In the genomic region with DNA sequence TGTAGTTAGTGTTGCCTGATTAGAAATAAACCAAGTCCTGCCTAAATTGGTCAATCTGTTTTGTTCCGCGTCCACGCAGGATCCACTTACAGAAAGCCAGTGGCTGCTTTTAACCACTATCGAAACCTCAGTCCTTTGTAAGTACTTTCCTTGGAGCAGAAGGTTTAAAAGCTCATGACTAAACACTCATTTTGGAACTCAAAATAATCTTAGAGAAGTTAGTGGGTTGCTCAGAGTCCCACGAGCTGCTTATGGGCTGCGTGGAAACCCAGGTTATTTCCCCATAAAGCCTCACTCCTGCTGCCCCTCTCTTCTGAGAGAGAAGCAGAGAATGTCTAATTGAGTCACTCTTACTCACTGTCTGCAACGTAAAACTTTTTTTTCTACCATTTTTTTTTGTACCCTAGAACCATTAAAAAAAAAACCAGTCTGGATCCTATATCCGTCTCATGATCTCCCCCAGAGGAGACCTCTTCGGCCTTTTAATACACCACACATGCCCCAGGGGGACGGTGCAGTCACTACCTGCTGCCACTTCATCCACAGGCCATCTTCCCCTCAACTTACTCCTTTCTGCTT, we compare ENCODE assay signal across 10 cellular contexts.
DNase-seq lines count a peak whose midpoint lies in the region; ATAC-seq lines count a peak whose summit lies in the region.
"Had no signal": no experiment of that assay in that cellular context is flagged by ENCODE, and none has a peak within 500 bp of the region (broad histone marks: within the 10 kb centered on the region; RNA-seq: fewer than 3 reads in every experiment).

No MANE protein-coding gene starts in this region.

- H3K27me3 ChIP-seq in adipocyte (replicated peaks; ENCODE audit: control insufficient read depth, insufficient read depth, low read length): no peaks in the 10 kb centered on the region

- H3K4me1 Mint-ChIP-seq in stimulated activated naive CD8-positive, alpha-beta T cell treated with anti-CD3 and anti-CD28 coated beads, Interleukin-15, Interleukin-2, amounts not matched to agents 100 ng/mL and 50 ng/mL, for 24 hours (ENCODE audit: low read depth): peaks cover 16% of the 10 kb centered on the region

- no peak for ATAC-seq in stimulated activated naive CD8-positive, alpha-beta T cell treated with anti-CD3 and anti-CD28 coated beads, Interleukin-15, Interleukin-2, amounts not matched to agents 100 U/mL and 50 U/mL, for 24 hours
- ATAC-seq in HG03060 (IDR thresholded peaks at IDR 0.05; ENCODE audit: low read depth, unreplicated experiment): peak; percentile 38

- H3K9ac ChIP-seq in adipocyte (ENCODE audit: low read length): no peak overlapping the region
- H3K9ac ChIP-seq: parathyroid adenoma had no signal

- H3K4me1 ChIP-seq in adipocyte (ENCODE audit: control insufficient read depth, insufficient read depth, low read length): peaks cover 60% of the 10 kb centered on the region
- H3K4me1 ChIP-seq: parathyroid adenoma had no signal

- no peaks in the 10 kb centered on the region for H3K9me3 ChIP-seq in adipocyte (ENCODE audit: control insufficient read depth, low read length)

- no peaks in the 10 kb centered on the region for H3K9me3 Mint-ChIP-seq in stimulated activated naive CD8-positive, alpha-beta T cell treated with anti-CD3 and anti-CD28 coated beads, Interleukin-15, Interleukin-2, amounts not matched to agents 100 ng/mL and 50 ng/mL, for 24 hours

- peak overlapping the region; percentile 67 for H3K27ac Mint-ChIP-seq in stimulated activated naive CD8-positive, alpha-beta T cell treated with anti-CD3 and anti-CD28 coated beads, Interleukin-15, Interleukin-2, amounts not matched to agents 100 ng/mL and 50 ng/mL, for 24 hours

- DNase-seq in stimulated activated naive CD8-positive, alpha-beta T cell treated with anti-CD3 and anti-CD28 coated beads, Interleukin-15, Interleukin-2, amounts not matched to agents 100 U/mL and 50 U/mL, for 24 hours: no peak
- peak; percentile 42 for DNase-seq in adipocyte (ENCODE audit: low read depth)
- DNase-seq in SIG-M5 treated with dmso at 0.1 percent for 504 hours (lab: John Stamatoyannopoulos, UW; ENCODE audit: unreplicated experiment): no peak
- no peak for DNase-seq in activated naive CD4-positive, alpha-beta T cell (lab: John Stamatoyannopoulos, UW)
- DNase-seq in DMS79 (lab: John Stamatoyannopoulos, UW): no peak
- DNase-seq in NCI-H1417 treated with DMSO at 0.1 percent for 48 hours (lab: John Stamatoyannopoulos, UW): no peak
- DNase-seq: NCI-H2171 treated with DMSO at 0.1 percent for 48 hours had no signal

- no peaks in the 10 kb centered on the region for H3K36me3 Mint-ChIP-seq in stimulated activated naive CD8-positive, alpha-beta T cell treated with anti-CD3 and anti-CD28 coated beads, Interleukin-15, Interleukin-2, amounts not matched to agents 100 ng/mL and 50 ng/mL, for 24 hours (ENCODE audit: low read depth)

- no peaks in the 10 kb centered on the region for H3K36me3 ChIP-seq in adipocyte (ENCODE audit: control insufficient read depth, insufficient read depth, low read length, severe bottlenecking)

- H3K27me3 Mint-ChIP-seq in stimulated activated naive CD8-positive, alpha-beta T cell treated with anti-CD3 and anti-CD28 coated beads, Interleukin-15, Interleukin-2, amounts not matched to agents 100 ng/mL and 50 ng/mL, for 24 hours: peaks cover 35% of the 10 kb centered on the region

- H3K4me3 Mint-ChIP-seq in stimulated activated naive CD8-positive, alpha-beta T cell treated with anti-CD3 and anti-CD28 coated beads, Interleukin-15, Interleukin-2, amounts not matched to agents 100 ng/mL and 50 ng/mL, for 24 hours: peak overlapping the region; percentile 25

- no peak overlapping the region for H3K4me3 ChIP-seq in adipocyte (ENCODE audit: low read length)
